ENCODE assay signal across 21 cellular contexts in genomic region chrX:118383120-118383519, GRCh38.
"Had no signal": no experiment of that assay in that cellular context is flagged by ENCODE, and none has a peak within 500 bp of the region (broad histone marks: within the 10 kb centered on the region; RNA-seq: fewer than 3 reads in every experiment).

No MANE protein-coding gene starts in this region.

- H3K4me1 Mint-ChIP-seq: activated naive CD8-positive, alpha-beta T cell treated with anti-CD3 and anti-CD28 coated beads for 36 hours; activated T-helper 17 cell treated with anti-CD3 and anti-CD28 coated beads, Interleukin-2, amount 50 U/mL, for 72 hours; T-cell had no signal

- ATAC-seq: activated CD8-positive, alpha-beta T cell treated with anti-CD3 and anti-CD28 coated beads for 36 hours; activated T-helper 17 cell treated with anti-CD3 and anti-CD28 coated beads, Interleukin-2, amount 50 U/mL, for 72 hours; body of pancreas; foreskin keratinocyte; left lobe of liver; T-cell had no signal

- H3K27me3 Mint-ChIP-seq: activated CD8-positive, alpha-beta T cell treated with anti-CD3 and anti-CD28 coated beads for 36 hours; activated naive CD8-positive, alpha-beta T cell treated with anti-CD3 and anti-CD28 coated beads for 36 hours; activated T-helper 17 cell treated with anti-CD3 and anti-CD28 coated beads, Interleukin-2, amount 50 U/mL, for 72 hours; stimulated activated naive CD8-positive, alpha-beta T cell treated with anti-CD3 and anti-CD28 coated beads, Interleukin-15, Interleukin-2, amounts not matched to agents 100 ng/mL and 50 ng/mL, for 24 hours; T-cell had no signal

- H3K4me3 Mint-ChIP-seq: activated CD8-positive, alpha-beta T cell treated with anti-CD3 and anti-CD28 coated beads for 36 hours; activated naive CD8-positive, alpha-beta T cell treated with anti-CD3 and anti-CD28 coated beads for 36 hours; activated T-helper 17 cell treated with anti-CD3 and anti-CD28 coated beads, Interleukin-2, amount 50 U/mL, for 72 hours; stimulated activated naive CD8-positive, alpha-beta T cell treated with anti-CD3 and anti-CD28 coated beads, Interleukin-15, Interleukin-2, amounts not matched to agents 100 ng/mL and 50 ng/mL, for 24 hours; T-cell had no signal

- H3K9me3 Mint-ChIP-seq: activated CD8-positive, alpha-beta T cell treated with anti-CD3 and anti-CD28 coated beads for 36 hours; activated naive CD8-positive, alpha-beta T cell treated with anti-CD3 and anti-CD28 coated beads for 36 hours; activated T-helper 17 cell treated with anti-CD3 and anti-CD28 coated beads, Interleukin-2, amount 50 U/mL, for 72 hours; stimulated activated naive CD8-positive, alpha-beta T cell treated with anti-CD3 and anti-CD28 coated beads, Interleukin-15, Interleukin-2, amounts not matched to agents 100 ng/mL and 50 ng/mL, for 24 hours; T-cell had no signal

- DNase-seq: activated CD4-positive, alpha-beta T cell treated with anti-CD3 and anti-CD28 coated beads for 48 hours; activated CD4-positive, CD25-positive, alpha-beta regulatory T cell; activated CD8-positive, alpha-beta T cell treated with anti-CD3 and anti-CD28 coated beads for 36 hours; activated naive CD4-positive, alpha-beta T cell; activated naive CD8-positive, alpha-beta T cell treated with anti-CD3 and anti-CD28 coated beads for 36 hours; activated T-cell treated with anti-CD3 and anti-CD28 coated beads, Interleukin-2, amount 50 U/mL, for 1 hour; amniotic stem cell; body of pancreas; central memory CD4-positive, alpha-beta T cell; colonic mucosa; foreskin keratinocyte; hypothalamus; islet precursor cell; mammary epithelial cell; occipital lobe; T-cell; T-helper 9 cell; trophoblast cell had no signal

- H3K27ac Mint-ChIP-seq: activated CD8-positive, alpha-beta T cell treated with anti-CD3 and anti-CD28 coated beads for 36 hours; activated naive CD8-positive, alpha-beta T cell treated with anti-CD3 and anti-CD28 coated beads for 36 hours; activated T-helper 17 cell treated with anti-CD3 and anti-CD28 coated beads, Interleukin-2, amount 50 U/mL, for 72 hours; stimulated activated naive CD8-positive, alpha-beta T cell treated with anti-CD3 and anti-CD28 coated beads, Interleukin-15, Interleukin-2, amounts not matched to agents 100 ng/mL and 50 ng/mL, for 24 hours; T-cell had no signal
